1 cellular context compared by ENCODE assay signal in genomic region chr6:41027799-41028617, GRCh38.
TF ChIP-seq lines count a peak whose summit lies in the region.

No MANE protein-coding gene starts in this region.

TF ChIP-seq in HepG2, 621 proteins besides CTCF, POLR2A, EP300 and RAD21 (continued from another document and continues in another):
- peak; percentile 60; the same call in 1 of the 2 replicates for TF ChIP-seq ZNF142 (CRISPR knock-in tag; IDR thresholded peaks at IDR 0.05)
- TF ChIP-seq ZNF792 (CRISPR knock-in tag; IDR thresholded peaks at IDR 0.05): no peak
- TF ChIP-seq EZH2 (conservative IDR thresholded peaks at IDR 0.05; ENCODE audit: low read depth, low read length): no peak
- 0 out of 2 replicates have a peak, but pooled peaks have one; percentile 29 for TF ChIP-seq REXO4 (CRISPR knock-in tag; IDR thresholded peaks at IDR 0.05; ENCODE audit: borderline replicate concordance)
- no peak for TF ChIP-seq THYN1 (CRISPR knock-in tag; IDR thresholded peaks at IDR 0.05; ENCODE audit: borderline replicate concordance, low read depth)
- TF ChIP-seq ZKSCAN5 (CRISPR knock-in tag; IDR thresholded peaks at IDR 0.05): no peak
- TF ChIP-seq ATF6 (CRISPR knock-in tag; conservative IDR thresholded peaks at IDR 0.05): no peak
- no peak; the same call in 1 of the 2 replicates for TF ChIP-seq GMEB1 (CRISPR knock-in tag; IDR thresholded peaks at IDR 0.05; ENCODE audit: borderline replicate concordance)
- peak; percentile 94 for TF ChIP-seq HNRNPL (IDR thresholded peaks at IDR 0.05; ENCODE audit: low read depth, low read length)
- TF ChIP-seq ATF3 (CRISPR knock-in tag; IDR thresholded peaks at IDR 0.05): no peak
- peak; percentile 87; the same call in 1 of the 2 replicates for TF ChIP-seq HNF1B (CRISPR knock-in tag; IDR thresholded peaks at IDR 0.05)
- TF ChIP-seq PBX2 (CRISPR knock-in tag; IDR thresholded peaks at IDR 0.05): no peak
- peak; percentile 33; the same call in 1 of the 2 replicates for TF ChIP-seq GATAD2A (CRISPR knock-in tag; IDR thresholded peaks at IDR 0.05)
- TF ChIP-seq RBM22 (optimal IDR thresholded peaks at IDR 0.05; ENCODE audit: low read length): peak; percentile 67
- TF ChIP-seq ZBTB10 (CRISPR knock-in tag; IDR thresholded peaks at IDR 0.05; ENCODE audit: borderline replicate concordance): no peak; the same call in 1 of the 2 replicates
- TF ChIP-seq MIER2 (CRISPR knock-in tag; IDR thresholded peaks at IDR 0.05): no peak
- TF ChIP-seq SNRNP70 (IDR thresholded peaks at IDR 0.05; ENCODE audit: low read depth, low read length): no peak
- peak; percentile 82 for TF ChIP-seq SALL2 (CRISPR knock-in tag; IDR thresholded peaks at IDR 0.05)
- TF ChIP-seq ZNF496 (CRISPR knock-in tag; IDR thresholded peaks at IDR 0.05; ENCODE audit: insufficient replicate concordance): no peak
- TF ChIP-seq ZNF432 (CRISPR knock-in tag; IDR thresholded peaks at IDR 0.05; ENCODE audit: borderline replicate concordance): no peak
- TF ChIP-seq MATR3 (CRISPR knock-in tag; IDR thresholded peaks at IDR 0.05): no peak
- TF ChIP-seq SP2 (CRISPR knock-in tag; IDR thresholded peaks at IDR 0.05): peak; percentile 55; the same call in 1 of the 2 replicates
- TF ChIP-seq HIC2 (CRISPR knock-in tag; IDR thresholded peaks at IDR 0.05; ENCODE audit: low read depth): peak; percentile 76
- TF ChIP-seq NCOA2 (CRISPR knock-in tag; IDR thresholded peaks at IDR 0.05): no peak
- peak; percentile 79; the same call in 1 of the 2 replicates for TF ChIP-seq SMAD1 (CRISPR knock-in tag; IDR thresholded peaks at IDR 0.05; ENCODE audit: borderline replicate concordance, low read depth)
- peak; percentile 79; the same call in 1 of the 2 replicates for TF ChIP-seq REPIN1 (CRISPR knock-in tag; IDR thresholded peaks at IDR 0.05; ENCODE audit: borderline replicate concordance, low read depth)
- TF ChIP-seq ZNF225 (CRISPR knock-in tag; IDR thresholded peaks at IDR 0.05): peak; percentile 50
- no peak for TF ChIP-seq MAZ (IDR thresholded peaks at IDR 0.05; ENCODE audit: borderline replicate concordance, low read depth, low read length)
- TF ChIP-seq MAZ (CRISPR knock-in tag; IDR thresholded peaks at IDR 0.05; ENCODE audit: low read depth): no peak
- peak; percentile 62; the same call in 1 of the 2 replicates for TF ChIP-seq IRF2 (CRISPR knock-in tag; IDR thresholded peaks at IDR 0.05)
- no peak for TF ChIP-seq TCF7 (IDR thresholded peaks at IDR 0.05; ENCODE audit: low read depth)
- TF ChIP-seq TBX3 (IDR thresholded peaks at IDR 0.05; ENCODE audit: borderline replicate concordance): no peak
- TF ChIP-seq MAX (IDR thresholded peaks at IDR 0.05): peak; percentile 72
- 0 out of 2 replicates have a peak, but pooled peaks have one; percentile 44 for TF ChIP-seq ZNF772 (CRISPR knock-in tag; IDR thresholded peaks at IDR 0.05)
- peak; percentile 93 for TF ChIP-seq ATF7-NPFF (CRISPR knock-in tag; IDR thresholded peaks at IDR 0.05; ENCODE audit: low read depth)
- TF ChIP-seq ZFP37 (CRISPR knock-in tag; IDR thresholded peaks at IDR 0.05; ENCODE audit: borderline replicate concordance): 0 out of 2 replicates have a peak, but pooled peaks have one; percentile 19
- TF ChIP-seq PPARG (CRISPR knock-in tag; conservative IDR thresholded peaks at IDR 0.05): 0 out of 2 replicates have a peak, but pooled peaks have one; percentile 38
- TF ChIP-seq ZBTB26 (CRISPR knock-in tag; IDR thresholded peaks at IDR 0.05; ENCODE audit: borderline replicate concordance): no peak
- 0 out of 2 replicates have a peak, but pooled peaks have one; percentile 44 for TF ChIP-seq ZMYM3 (CRISPR knock-in tag; IDR thresholded peaks at IDR 0.05)
- peak; percentile 37; the same call in 1 of the 2 replicates for TF ChIP-seq PBX3 (CRISPR knock-in tag; IDR thresholded peaks at IDR 0.05; ENCODE audit: borderline replicate concordance)
